In the genomic region with DNA sequence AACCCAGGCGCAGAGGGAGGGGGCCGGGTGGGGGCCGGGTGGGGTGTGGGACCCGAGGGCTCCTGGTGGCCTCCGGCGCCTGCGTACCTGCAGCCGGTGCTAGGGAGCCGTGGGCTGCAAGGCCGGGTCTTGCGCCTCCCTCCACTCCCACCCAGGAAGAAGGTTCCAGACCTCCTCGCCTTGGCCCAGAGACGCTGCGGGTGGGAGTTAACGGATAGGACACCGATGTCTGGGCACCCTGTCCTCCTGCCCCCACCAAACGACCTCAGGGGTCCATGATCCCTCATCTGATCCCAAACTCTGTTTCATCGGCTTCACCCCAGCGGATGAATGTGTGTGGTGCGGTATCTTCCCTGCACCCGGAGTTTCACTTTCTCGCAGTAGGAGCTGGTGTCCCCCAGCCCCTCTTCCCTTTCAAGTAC, we compare ENCODE assay signal across 8 cellular contexts. TPM values are rescaled to one million over a fixed set of nuclear protein-coding genes. Genes with fewer than 3 reads are reported as not detected.
DNase-seq lines count a peak whose midpoint lies in the region; ATAC-seq and TF ChIP-seq lines count a peak whose summit lies in the region.

No MANE protein-coding gene starts in this region.

- H3K79me2 ChIP-seq in Karpas-422 (ENCODE audit: low read length) (no peaks in the 10 kb centered on the region; the same call in 1 of the 2 replicates), OCI-LY7 (ENCODE audit: insufficient read depth, low read depth, low read length) (no peaks in the 10 kb centered on the region)

- no peak overlapping the region for H3K27ac ChIP-seq in Karpas-422 (ENCODE audit: low read length)
- H3K27ac ChIP-seq in colonic mucosa, result no peak overlapping the region
- H3K27ac ChIP-seq in muscle layer of colon (ENCODE audit: low read depth, low read length), result no peak overlapping the region
- no peak overlapping the region for H3K27ac ChIP-seq in OCI-LY7 (ENCODE audit: low read depth, low read length, poor library complexity, severe bottlenecking)

- POLR2A ChIA-PET in OCI-LY7 (lab: Charles Lee), result interaction anchor here (0.6 kb wide), 2 partner anchors 178 to 323 kb away, joined by 3 read pairs; no protein-coding TSS in a partner anchor

- ATAC-seq in GM21717 (IDR thresholded peaks at IDR 0.05; ENCODE audit: unreplicated experiment), result no peak

- H3K9me3 ChIP-seq in Karpas-422 (ENCODE audit: low read length) (no peaks in the 10 kb centered on the region), colonic mucosa (no peaks in the 10 kb centered on the region), muscle layer of colon (ENCODE audit: low read length) (peaks cover 6% of the 10 kb centered on the region), OCI-LY7 (ENCODE audit: low read length) (no peaks in the 10 kb centered on the region)

- peak overlapping the region; percentile 72 for H3K9ac ChIP-seq in Karpas-422 (ENCODE audit: low read length)
- H3K9ac ChIP-seq in colonic mucosa (ENCODE audit: low read depth in 2 of 2, low read length in 2 of 2), result no peak overlapping the region
- H3K9ac ChIP-seq in muscle layer of colon (ENCODE audit: low read length), result no peak overlapping the region

- H3K36me3 ChIP-seq in Karpas-422 (ENCODE audit: insufficient read depth, low read length) (no peaks in the 10 kb centered on the region), colonic mucosa (no peaks in the 10 kb centered on the region), muscle layer of colon (ENCODE audit: insufficient read depth, low read length) (no peaks in the 10 kb centered on the region), OCI-LY7 (ENCODE audit: insufficient read depth, low read length) (no peaks in the 10 kb centered on the region)

- intact Hi-C loops in colonic mucosa (cut with DNase I), result no loop called here
- intact Hi-C loops in OCI-LY7 (cut with micrococcal nuclease; ENCODE audit: unreplicated experiment), result no loop called here

- peaks cover 5% of the 10 kb centered on the region; the same call in 1 of the 2 replicates for H3K4me1 ChIP-seq in Karpas-422 (ENCODE audit: low read length)
- H3K4me1 ChIP-seq in colonic mucosa, result peaks cover 7% of the 10 kb centered on the region
- peaks cover 20% of the 10 kb centered on the region for H3K4me1 ChIP-seq in muscle layer of colon (ENCODE audit: insufficient read depth, low read length)
- H3K4me1 ChIP-seq in OCI-LY7 (ENCODE audit: insufficient read depth, low read length, poor library complexity, severe bottlenecking), result no peaks in the 10 kb centered on the region

- no peak for TF ChIP-seq CTCF in colonic mucosa (IDR thresholded peaks at IDR 0.05)
- no peak for TF ChIP-seq CTCF in OCI-LY7 (conservative IDR thresholded peaks at IDR 0.05; ENCODE audit: low read length)

- 0 out of 2 replicates have a peak overlapping the region, but pooled peaks have one; percentile 12 for H2AFZ ChIP-seq in Karpas-422 (ENCODE audit: low read length)
- no peak overlapping the region for H2AFZ ChIP-seq in OCI-LY7 (ENCODE audit: low read length)

- H3K27me3 ChIP-seq in Karpas-422 (ENCODE audit: low read length), result no peaks in the 10 kb centered on the region
- peaks cover 94% of the 10 kb centered on the region for H3K27me3 ChIP-seq in colonic mucosa
- peaks cover 88 to 95% of the 10 kb centered on the region in 2 donors for H3K27me3 ChIP-seq in muscle layer of colon (ENCODE audit: control insufficient read depth in 1 of 2, insufficient read depth in 2 of 2, low read length in 2 of 2)

- H4K20me1 ChIP-seq in Karpas-422 (ENCODE audit: insufficient read depth, low read depth, low read length) (no peaks in the 10 kb centered on the region), OCI-LY7 (ENCODE audit: insufficient read depth, low read length) (no peaks in the 10 kb centered on the region)

- H3K9me2 ChIP-seq in Karpas-422 (replicated peaks; ENCODE audit: insufficient read depth, low read length), result no peaks in the 10 kb centered on the region
- H3K9me2 ChIP-seq in OCI-LY7 (ENCODE audit: insufficient read depth, low read length), result no peaks in the 10 kb centered on the region

- peak; percentile 36 for DNase-seq in COLO668 (lab: John Stamatoyannopoulos, UW; ENCODE audit: unreplicated experiment)
- DNase-seq in Karpas-422, result peak; percentile 51
- DNase-seq in colonic mucosa, result no peak
- no peak for DNase-seq in OCI-LY7 (ENCODE audit: low spot score)
- DNase-seq in NOMO-1 (lab: John Stamatoyannopoulos, UW; ENCODE audit: unreplicated experiment in 2 of 2), result no peak
- DNase-seq in NCI-H446 treated with DMSO at 0.1 percent for 48 hours (lab: John Stamatoyannopoulos, UW), result no peak

- H3K4me2 ChIP-seq in Karpas-422 (ENCODE audit: low read depth, low read length, poor library complexity, severe bottlenecking) (peak overlapping the region; percentile 82), OCI-LY7 (ENCODE audit: low read length) (no peak overlapping the region)

- BruUV-seq in OCI-LY7 (replicated peaks; lab: Mats Ljungman, UMichigan), result no TSS peak

- H3K4me3 ChIP-seq in Karpas-422 (ENCODE audit: low read length) (peak overlapping the region; percentile 74), colonic mucosa (peak overlapping the region; percentile 47), muscle layer of colon (ENCODE audit: low read depth in 1 of 2, low read length in 2 of 2) (peak overlapping the region; percentile 38 to 73), OCI-LY7 (ENCODE audit: low read depth, low read length, poor library complexity, severe bottlenecking) (no peak overlapping the region)

- CTCF ChIA-PET in OCI-LY7 (lab: Charles Lee; ENCODE audit: unreplicated experiment), result no interaction called here

RNA-seq across cellular contexts. Expression of a gene that starts 0.9 kb away (rescaled TPM):
- total RNA-seq in Karpas-422 (2014; rRNA removed; shearing (Covaris generic); ENCODE audit: low replicate concordance), result 4.5 and 10.2 TPM in 2 replicates
- total RNA-seq in colonic mucosa (under 1 TPM; 0.25 to 0.53 TPM), OCI-LY7 (2022) (2.0 and 2.1 TPM in 2 replicates)
- total RNA-seq in OCI-LY7 (2014; rRNA removed; shearing (Covaris generic)), result 0.16 TPM in 1 of 2 replicates, not detected in the other

Comparison
In these comparisons a context has a peak if more than half of its experiments do, and no peak if none do; other contexts are left out.
1. DNase-seq: peak in COLO668 (single experiment) and Karpas-422 (single experiment); none in colonic mucosa (single experiment), OCI-LY7 (single experiment), NOMO-1 (0 of 2) and NCI-H446 treated with DMSO at 0.1 percent for 48 hours (single experiment).